In genomic region chr7:94710256-94710655, GRCh38 we compare ENCODE assay signal across 18 cellular contexts. TPM values are rescaled to one million over a fixed set of nuclear protein-coding genes. Genes with fewer than 3 reads are reported as not detected.
DNase-seq lines count a peak whose midpoint lies in the region; ATAC-seq, FAIRE-seq and TF ChIP-seq lines count a peak whose summit lies in the region.
"Had no signal": no experiment of that assay in that cellular context is flagged by ENCODE, and none has a peak within 500 bp of the region (broad histone marks: within the 10 kb centered on the region; RNA-seq: fewer than 3 reads in every experiment).

No MANE protein-coding gene starts in this region.

- H3K9me3 ChIP-seq in skeletal muscle satellite cell (replicated peaks; ENCODE audit: low read length) = no peaks in the 10 kb centered on the region
- H3K9me3 ChIP-seq: HAP-1 had no signal

- no peaks in the 10 kb centered on the region for H3K27me3 ChIP-seq in skeletal muscle satellite cell (ENCODE audit: control insufficient read depth, insufficient read depth, low read length)

- DNase-seq in LHCN-M2 (ENCODE audit: low read depth) (peak; percentile 50), astrocyte of the spinal cord (ENCODE audit: low read depth, low spot score) (peak; percentile 60), hepatic stellate cell (ENCODE audit: low spot score) (peak; percentile 27), activated T-cell treated with anti-CD3 and anti-CD28 coated beads for 4 hours (no peak), GM12892 (ENCODE audit: insufficient read length) (no peak), NCI-H1105 (lab: John Stamatoyannopoulos, UW) (no peak)
- DNase-seq: C1 segment of cervical spinal cord, Kasumi-1, NCI-H1092 treated with DMSO at 0.1 percent for 48 hours, NCI-H2081, NCI-H2171 treated with DMSO at 0.1 percent for 48 hours, NCI-H446, NCI-H69 had no signal

- H3K36me3 ChIP-seq in skeletal muscle satellite cell (ENCODE audit: insufficient read depth, low read length) = no peaks in the 10 kb centered on the region
- H3K36me3 ChIP-seq: HAP-1 had no signal

- H3K9ac ChIP-seq in skeletal muscle satellite cell (ENCODE audit: low read depth, low read length) = no peak overlapping the region

- TF ChIP-seq POLR2A in GM12892 (IDR thresholded peaks at IDR 0.05; ENCODE audit: low read depth, low read length) = no peak

- ATAC-seq in HG03045 (IDR thresholded peaks at IDR 0.05; ENCODE audit: unreplicated experiment) = no peak

- in situ Hi-C loops in astrocyte of the spinal cord (cut with HindIII; ENCODE audit: low sequenced_read_pairs) = no loop called here

- H3K4me2 ChIP-seq in skeletal muscle satellite cell (ENCODE audit: low read length) = peak overlapping the region; percentile 22

- no peak for TF ChIP-seq CTCF in astrocyte of the spinal cord (IDR thresholded peaks at IDR 0.05; ENCODE audit: low read depth, low read length)

- FAIRE-seq in GM12892 (lab: Jason Lieb, UNC) = no peak
- FAIRE-seq: D721Med had no signal

- H3K4me1 ChIP-seq in skeletal muscle satellite cell (ENCODE audit: control insufficient read depth, insufficient read depth, low read length) = peaks cover 8% of the 10 kb centered on the region
- H3K4me1 ChIP-seq: HAP-1 had no signal

- H3K4me3 ChIP-seq in astrocyte of the spinal cord (ENCODE audit: low read depth, low read length) (no peak overlapping the region), skeletal muscle satellite cell (ENCODE audit: low read length) (no peak overlapping the region)
- H3K4me3 ChIP-seq: HAP-1, SK-N-MC had no signal

RNA-seq across cellular contexts. Expression of gene SGCE, which starts 54.3 kb away (rescaled TPM):
- total RNA-seq in LHCN-M2 (2014; rRNA removed) = 92.1 and 138 TPM in 2 replicates
- 40.2 TPM for polyA plus RNA-seq in LHCN-M2 (2012)
- total RNA-seq in skeletal muscle satellite cell (2012; rRNA removed) = 47.7 and 49.8 TPM in 2 replicates
- 33.2 TPM for polyA plus RNA-seq in GM12892 (2012; ENCODE audit: missing spikeins)

Comparison
In these comparisons a context has a peak if more than half of its experiments do, and no peak if none do; other contexts are left out.
1. DNase-seq: peak in LHCN-M2 (single experiment), astrocyte of the spinal cord (single experiment) and hepatic stellate cell (single experiment); none in activated T-cell treated with anti-CD3 and anti-CD28 coated beads for 4 hours (single experiment), GM12892 (single experiment) and NCI-H1105 (single experiment).